35 cellular contexts compared by ENCODE assay signal in genomic region chr16:841455-842060, GRCh38. TPM values are rescaled to one million over a fixed set of nuclear protein-coding genes. Genes with fewer than 3 reads are reported as not detected.
"Had no signal": no experiment of that assay in that cellular context is flagged by ENCODE, and none has a peak within 500 bp of the region (broad histone marks: within the 10 kb centered on the region; RNA-seq: fewer than 3 reads in every experiment).

No MANE protein-coding gene starts in this region.

- ATAC-seq: activated T-cell treated with anti-CD3 and anti-CD28 coated beads, Interleukin-2, amount 50 U/mL, for 72 hours; activated T-helper 17 cell treated with anti-CD3 and anti-CD28 coated beads, Interleukin-2, amount 50 U/mL, for 72 hours; PC-3 had no signal

- H3K4me3 ChIP-seq: ascending aorta, cardiac muscle cell, Peyer's patch, SJCRH30, SK-N-MC had no signal

- H3K27me3 Mint-ChIP-seq: activated CD4-positive, alpha-beta T cell treated with anti-CD3 and anti-CD28 coated beads, Interleukin-2, amount 10 ng/mL, durations not matched to agents 24 days and 14 days; activated naive CD8-positive, alpha-beta T cell treated with anti-CD3 and anti-CD28 coated beads for 36 hours; activated T-helper 17 cell treated with anti-CD3 and anti-CD28 coated beads, Interleukin-2, amount 50 U/mL, for 72 hours; central memory CD8-positive, alpha-beta T cell had no signal

- DNase-seq: activated CD4-positive, alpha-beta T cell treated with anti-CD3 and anti-CD28 coated beads, Interleukin-2, amount 10 ng/mL, durations not matched to agents 24 days and 14 days; activated CD4-positive, alpha-beta T cell treated with anti-CD3 and anti-CD28 coated beads, Interleukin-2, amount 50 U/mL, for 4 hours; activated effector memory CD4-positive, alpha-beta T cell treated with anti-CD3 and anti-CD28 coated beads, Interleukin-2, amount 50 U/mL, for 16 hours; activated naive CD4-positive, alpha-beta T cell; activated naive CD4-positive, alpha-beta T cell treated with anti-CD3 and anti-CD28 coated beads, Interleukin-2, amount 50 U/mL, for 16 hours; activated naive CD8-positive, alpha-beta T cell treated with anti-CD3 and anti-CD28 coated beads for 36 hours; activated T-cell treated with anti-CD3 and anti-CD28 coated beads, Interleukin-2, amount 50 U/mL, for 1 hour; activated T-cell treated with anti-CD3 and anti-CD28 coated beads, Interleukin-2, amount 50 U/mL, for 72 hours; NCI-H1092 treated with DMSO at 0.1 percent for 48 hours; NCI-H1417; NCI-H187; NCI-H2029 treated with DMSO at 0.1 percent for 48 hours; NCI-H2107; NCI-H2171; NCI-H510A; NCI-H526; NCI-H748 treated with DMSO at 0.1 percent for 48 hours; NK-92 treated with Interleukin-12 subunit alpha and Interleukin-12 subunit beta, amount 100 ng/mL, for 24 hours; PC-3; Peyer's patch; SHP77; SJCRH30; T1000 had no signal

- H3K4me1 ChIP-seq: ascending aorta, Peyer's patch had no signal

- H3K9me3 Mint-ChIP-seq: activated T-helper 17 cell treated with anti-CD3 and anti-CD28 coated beads, Interleukin-2, amount 50 U/mL, for 72 hours had no signal

- H3K27ac ChIP-seq: ascending aorta, cardiac muscle cell, Peyer's patch, RWPE1, SJCRH30, SK-N-MC had no signal

- H3K27ac Mint-ChIP-seq: activated CD4-positive, alpha-beta T cell treated with anti-CD3 and anti-CD28 coated beads, Interleukin-2, amount 10 ng/mL, durations not matched to agents 24 days and 14 days; activated CD8-positive, alpha-beta T cell treated with anti-CD3 and anti-CD28 coated beads for 36 hours; activated naive CD8-positive, alpha-beta T cell treated with anti-CD3 and anti-CD28 coated beads for 36 hours; activated T-cell treated with anti-CD3 and anti-CD28 coated beads, Interleukin-2, amount 50 U/mL, for 72 hours; activated T-helper 17 cell treated with anti-CD3 and anti-CD28 coated beads, Interleukin-2, amount 50 U/mL, for 72 hours had no signal

- H3K4me3 Mint-ChIP-seq: activated CD4-positive, alpha-beta T cell treated with anti-CD3 and anti-CD28 coated beads, Interleukin-2, amount 10 ng/mL, durations not matched to agents 24 days and 14 days; activated CD8-positive, alpha-beta T cell treated with anti-CD3 and anti-CD28 coated beads for 36 hours; activated naive CD8-positive, alpha-beta T cell treated with anti-CD3 and anti-CD28 coated beads for 36 hours; activated T-cell treated with anti-CD3 and anti-CD28 coated beads, Interleukin-2, amount 50 U/mL, for 72 hours; activated T-helper 17 cell treated with anti-CD3 and anti-CD28 coated beads, Interleukin-2, amount 50 U/mL, for 72 hours; central memory CD8-positive, alpha-beta T cell had no signal

- H3K36me3 ChIP-seq: ascending aorta, cardiac muscle cell, Peyer's patch, SJCRH30 had no signal

- H3K36me3 Mint-ChIP-seq: activated naive CD8-positive, alpha-beta T cell treated with anti-CD3 and anti-CD28 coated beads for 36 hours had no signal

- H3K4me1 Mint-ChIP-seq: activated CD4-positive, alpha-beta T cell treated with anti-CD3 and anti-CD28 coated beads, Interleukin-2, amount 10 ng/mL, durations not matched to agents 24 days and 14 days; activated naive CD8-positive, alpha-beta T cell treated with anti-CD3 and anti-CD28 coated beads for 36 hours; activated T-helper 17 cell treated with anti-CD3 and anti-CD28 coated beads, Interleukin-2, amount 50 U/mL, for 72 hours; central memory CD8-positive, alpha-beta T cell had no signal

- H3K27me3 ChIP-seq: ascending aorta, cardiac muscle cell, Peyer's patch, SJCRH30 had no signal

RNA-seq across cellular contexts. Expression of gene GNG13, which starts 41.0 kb away (rescaled TPM):
- total RNA-seq: activated CD4-positive, alpha-beta T cell treated with anti-CD3 and anti-CD28 coated beads, Interleukin-2, amount 10 ng/mL, durations not matched to agents 24 days and 14 days; activated CD8-positive, alpha-beta memory T cell treated with anti-CD3 and anti-CD28 coated beads for 36 hours; activated CD8-positive, alpha-beta T cell treated with anti-CD3 and anti-CD28 coated beads for 36 hours; activated naive CD8-positive, alpha-beta T cell treated with anti-CD3 and anti-CD28 coated beads for 36 hours; activated T-cell treated with anti-CD3 and anti-CD28 coated beads, Interleukin-2, amount 50 U/mL, for 72 hours; activated T-helper 17 cell treated with anti-CD3 and anti-CD28 coated beads, Interleukin-2, amount 50 U/mL, for 72 hours; ascending aorta; cardiac muscle cell; M059J; PC-3; SJCRH30; T-helper 1 cell treated with Interleukin-12 subunit alpha and Interleukin-12 subunit beta and Interleukin-4 antibody, amounts not matched to agents 30 ng/mL and 1 ng/mL, for 36 hours; T-helper 2 cell treated with Interferon-gamma antibody and Interleukin-4, amounts not matched to agents 100 ng/mL and 5 ng/mL, for 36 hours had no signal
- polyA plus RNA-seq: adipose tissue had no signal
